In the genomic region with DNA sequence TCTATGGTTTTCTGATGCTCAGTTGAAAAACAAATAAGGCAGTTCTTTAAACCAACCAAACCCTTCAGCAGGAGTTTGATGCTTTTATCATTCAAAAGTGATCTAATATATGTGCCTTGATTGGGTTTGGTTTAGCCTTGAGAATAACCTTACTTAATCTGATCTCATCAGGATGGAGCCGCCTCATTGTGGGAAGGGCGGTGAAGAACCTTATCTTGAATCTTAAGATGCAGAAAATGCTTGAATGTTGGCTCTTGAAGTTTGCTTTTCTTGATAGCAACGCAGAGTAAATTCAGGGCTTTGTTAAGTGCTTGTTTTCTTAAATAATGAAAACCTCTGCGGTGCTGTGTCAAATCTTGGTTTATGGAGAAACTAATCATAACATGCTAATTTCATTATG, we compare ENCODE assay signal across 8 cellular contexts.
DNase-seq lines count a peak whose midpoint lies in the region; ATAC-seq and TF ChIP-seq lines count a peak whose summit lies in the region.

No MANE protein-coding gene starts in this region.

- H3K4me3 ChIP-seq in heart left ventricle (peak overlapping the region; percentile 69 to 100 (median 88)), urinary bladder (ENCODE audit: low read depth, low read length) (peak overlapping the region; percentile 18)

- ATAC-seq in heart left ventricle, result no peak
- ATAC-seq in left ventricle myocardium superior, result no peak
- ATAC-seq in HG02610 (IDR thresholded peaks at IDR 0.05; ENCODE audit: unreplicated experiment), result no peak

- intact Hi-C loops in heart left ventricle (cut with DNase I) (loop anchor here in 8 of 10 donors (5.0 kb wide), 3 partner anchors 82 to 187 kb away; no protein-coding TSS in a partner anchor), left ventricle myocardium superior (cut with micrococcal nuclease) (no loop called here)
- intact Hi-C loops in activated T-helper 1 cell treated with anti-CD3 and anti-CD28 coated beads, Interleukin-12 subunit alpha, Interleukin-12 subunit beta, Interleukin-2, Interleukin-4 antibody, amounts not matched to agents 30 ng/mL and 10 ng/mL and 1 ng/mL, durations not matched to agents 14 hours and 24 hours and 36 hours (cut with micrococcal nuclease), result loop anchor here (2.0 to 10.0 kb wide), 3 partner anchors 26 to 1847 kb away; a partner anchor contains a TSS

- H3K27ac ChIP-seq in heart left ventricle (peak overlapping the region in 9 of 12 donors; percentile 22 to 100 (median 100)), urinary bladder (ENCODE audit: low read depth) (no peak overlapping the region)

- TF ChIP-seq CTCF in heart left ventricle (IDR thresholded peaks at IDR 0.05), result no peak

- no peak for TF ChIP-seq POLR2A in heart left ventricle (IDR thresholded peaks at IDR 0.05)

- 39 to 61% (median 45%) methylated on average over 4 of the region's 4 CpGs for WGBS in heart left ventricle, 4 donors
- 12% methylated on average over 4 of the region's 4 CpGs for WGBS in urinary bladder

- H3K9me3 ChIP-seq in heart left ventricle, result no peaks in the 10 kb centered on the region

- H3K4me1 Mint-ChIP-seq in activated T-helper 1 cell treated with anti-CD3 and anti-CD28 coated beads, Interleukin-12 subunit alpha, Interleukin-12 subunit beta, Interleukin-2, Interleukin-4 antibody, amounts not matched to agents 30 ng/mL and 10 ng/mL and 1 ng/mL, durations not matched to agents 14 hours and 24 hours and 36 hours (ENCODE audit: low read depth), result peaks cover 45% of the 10 kb centered on the region
- H3K4me1 Mint-ChIP-seq in immature natural killer cell, result peaks cover 44 to 60% of the 10 kb centered on the region in 2 donors

- peaks cover 11% of the 10 kb centered on the region for H3K36me3 Mint-ChIP-seq in activated T-helper 1 cell treated with anti-CD3 and anti-CD28 coated beads, Interleukin-12 subunit alpha, Interleukin-12 subunit beta, Interleukin-2, Interleukin-4 antibody, amounts not matched to agents 30 ng/mL and 10 ng/mL and 1 ng/mL, durations not matched to agents 14 hours and 24 hours and 36 hours (ENCODE audit: low read depth)
- H3K36me3 Mint-ChIP-seq in immature natural killer cell, result no peaks in the 10 kb centered on the region

- H3K27me3 ChIP-seq in heart left ventricle, result no peaks in the 10 kb centered on the region

- peaks cover 4% of the 10 kb centered on the region for H3K27me3 Mint-ChIP-seq in activated T-helper 1 cell treated with anti-CD3 and anti-CD28 coated beads, Interleukin-12 subunit alpha, Interleukin-12 subunit beta, Interleukin-2, Interleukin-4 antibody, amounts not matched to agents 30 ng/mL and 10 ng/mL and 1 ng/mL, durations not matched to agents 14 hours and 24 hours and 36 hours (ENCODE audit: insufficient read depth)
- H3K27me3 Mint-ChIP-seq in immature natural killer cell (ENCODE audit: low read depth in 3 of 3), result peaks cover 7 to 25% (median 22%) of the 10 kb centered on the region in 3 donors

- H3K36me3 ChIP-seq in heart left ventricle (no peaks in the 10 kb centered on the region), urinary bladder (ENCODE audit: insufficient read depth) (no peaks in the 10 kb centered on the region)

- no peaks in the 10 kb centered on the region for H3K9me3 Mint-ChIP-seq in activated T-helper 1 cell treated with anti-CD3 and anti-CD28 coated beads, Interleukin-12 subunit alpha, Interleukin-12 subunit beta, Interleukin-2, Interleukin-4 antibody, amounts not matched to agents 30 ng/mL and 10 ng/mL and 1 ng/mL, durations not matched to agents 14 hours and 24 hours and 36 hours
- H3K9me3 Mint-ChIP-seq in immature natural killer cell, result peaks cover 0 to 2% (median 0%) of the 10 kb centered on the region in 6 donors

- peak overlapping the region; percentile 85 for H3K4me3 Mint-ChIP-seq in activated T-helper 1 cell treated with anti-CD3 and anti-CD28 coated beads, Interleukin-12 subunit alpha, Interleukin-12 subunit beta, Interleukin-2, Interleukin-4 antibody, amounts not matched to agents 30 ng/mL and 10 ng/mL and 1 ng/mL, durations not matched to agents 14 hours and 24 hours and 36 hours
- peak overlapping the region; percentile 83 to 96 (median 88) for H3K4me3 Mint-ChIP-seq in immature natural killer cell

- no peak for DNase-seq in heart left ventricle
- no peak for DNase-seq in left ventricle myocardium superior
- DNase-seq in activated T-helper 1 cell treated with anti-CD3 and anti-CD28 coated beads, Interleukin-12 subunit alpha, Interleukin-12 subunit beta, Interleukin-2, Interleukin-4 antibody, amounts not matched to agents 30 ng/mL and 10 ng/mL and 1 ng/mL, durations not matched to agents 14 hours and 24 hours and 36 hours (ENCODE audit: low spot score), result no peak
- no peak for DNase-seq in immature natural killer cell
- DNase-seq in MV-4-11 (lab: John Stamatoyannopoulos, UW), result no peak
- no peak for DNase-seq in H4 (ENCODE audit: low spot score)

- no peak overlapping the region for H3K27ac Mint-ChIP-seq in activated T-helper 1 cell treated with anti-CD3 and anti-CD28 coated beads, Interleukin-12 subunit alpha, Interleukin-12 subunit beta, Interleukin-2, Interleukin-4 antibody, amounts not matched to agents 30 ng/mL and 10 ng/mL and 1 ng/mL, durations not matched to agents 14 hours and 24 hours and 36 hours
- peak overlapping the region; percentile 63 to 99 (median 95) for H3K27ac Mint-ChIP-seq in immature natural killer cell

- H3K4me1 ChIP-seq in heart left ventricle (peaks cover 2 to 42% (median 20%) of the 10 kb centered on the region in 12 donors), urinary bladder (ENCODE audit: insufficient read depth) (no peaks in the 10 kb centered on the region)
